8 cellular contexts compared by ENCODE assay signal in the genomic region with DNA sequence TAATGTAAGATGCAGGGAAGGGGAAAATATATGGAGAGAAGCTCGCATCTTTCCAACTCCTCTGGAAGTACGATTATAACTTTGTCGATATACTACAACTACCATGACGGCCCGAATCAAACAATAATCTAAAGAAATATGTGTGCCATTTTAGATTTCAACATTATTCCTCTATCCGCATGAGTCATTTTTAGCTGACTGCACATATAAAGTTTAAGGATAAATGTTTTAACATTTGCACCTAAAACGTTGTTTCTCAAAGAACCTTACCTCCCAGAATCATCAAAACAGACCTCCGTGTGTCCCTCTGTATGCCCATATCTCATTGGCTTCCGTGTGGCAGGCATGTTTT. TPM values are rescaled to one million over a fixed set of nuclear protein-coding genes. Genes with fewer than 3 reads are reported as not detected.
DNase-seq lines count a peak whose midpoint lies in the region; ATAC-seq, FAIRE-seq and TF ChIP-seq lines count a peak whose summit lies in the region.

No MANE protein-coding gene starts in this region.

- WGBS in H9 (ENCODE audit: extremely low coverage, insufficient read length, low lambda C conversion rate): no CpG with 5 or more reads among the region's 9 CpGs
- 1% methylated on average over 9 of the region's 9 CpGs for whole genome bisulfite sequencing in right cardiac atrium
- 1 to 3% (median 2%) methylated on average over 9 of the region's 9 CpGs for WGBS in small intestine, 3 donors

- peak overlapping the region; percentile 95 to 96 for H3K4me3 Mint-ChIP-seq in H9

- H3K23ac ChIP-seq in H9 (ENCODE audit: insufficient read length, low read depth, low read length): no peak overlapping the region

- peaks cover 13% of the 10 kb centered on the region for H3K23me2 ChIP-seq in H9 (ENCODE audit: insufficient read length, low read depth, low read length, poor library complexity, severe bottlenecking)

- no peak overlapping the region for H3K56ac ChIP-seq in H9 (ENCODE audit: insufficient read length, low read depth, low read length)

- no peak overlapping the region for H2BK120ac ChIP-seq in H9 (ENCODE audit: low read depth, low read length, poor library complexity, severe bottlenecking)

- H3K79me1 ChIP-seq in H9 (ENCODE audit: insufficient read depth, low read depth, low read length, poor library complexity, severe bottlenecking): no peaks in the 10 kb centered on the region

- intact Hi-C loops in right cardiac atrium (cut with DNase I): no loop called here

- H3K9ac ChIP-seq in H9 (ENCODE audit: extremely low read depth, insufficient read length, low read length): peak overlapping the region; percentile 99

- H3K4me3 ChIP-seq in right cardiac atrium (ENCODE audit: low read length): peak overlapping the region; percentile 78
- peak overlapping the region; percentile 57 to 82 for H3K4me3 ChIP-seq in small intestine (ENCODE audit: low read depth in 1 of 2, low read length in 2 of 2)

- H3K4me1 Mint-ChIP-seq in H9: peaks cover 58 to 64% of the 10 kb centered on the region in 2 experiments

- no peak overlapping the region for H2AK5ac ChIP-seq in H9 (ENCODE audit: insufficient read length, low read length)

- FAIRE-seq in small intestine (lab: Jason Lieb, UNC): no peak

- H3K9me3 Mint-ChIP-seq in H9: peaks cover 0 to 4% of the 10 kb centered on the region in 2 experiments; a peak in 1 of 5 replicates

- no peak overlapping the region for H2AFZ ChIP-seq in H9 (ENCODE audit: low read length)

- peaks cover 6 to 38% (median 33%) of the 10 kb centered on the region in 3 experiments; a peak in 6 of 7 replicates for H3K36me3 Mint-ChIP-seq in H9 (ENCODE audit: insufficient read depth in 1 of 3, low read depth in 3 of 3)

- no peaks in the 10 kb centered on the region for H3K27me3 ChIP-seq in H9 (ENCODE audit: insufficient read depth, low read length)
- no peaks in the 10 kb centered on the region for H3K27me3 ChIP-seq in right cardiac atrium (ENCODE audit: control insufficient read depth, insufficient read depth)
- no peaks in the 10 kb centered on the region for H3K27me3 ChIP-seq in small intestine (ENCODE audit: control insufficient read depth in 2 of 2, insufficient read depth in 2 of 2, low read length in 2 of 2)

- peak overlapping the region; percentile 56 for H4K5ac ChIP-seq in H9 (ENCODE audit: insufficient read length, low read depth, low read length)

- DNase-seq in H9 (no peak), right cardiac atrium (no peak), small intestine (peak; percentile 4), NCI-H187 (lab: John Stamatoyannopoulos, UW) (no peak), midbrain (lab: John Stamatoyannopoulos, UW) (no peak)

- H2BK20ac ChIP-seq in H9 (ENCODE audit: low read depth, low read length, poor library complexity, severe bottlenecking): no peak overlapping the region

- H2BK5ac ChIP-seq in H9 (ENCODE audit: insufficient read length, low read length): no peak overlapping the region

- TF ChIP-seq CTCF in H9 (conservative IDR thresholded peaks at IDR 0.05) (no peak), VCaP (conservative IDR thresholded peaks at IDR 0.05) (no peak)

- H2BK12ac ChIP-seq in H9 (ENCODE audit: insufficient read length, low read depth, low read length): no peak overlapping the region

- H3K36me3 ChIP-seq in small intestine (ENCODE audit: control insufficient read depth in 2 of 2, insufficient read depth in 2 of 2, low read length in 2 of 2): no peaks in the 10 kb centered on the region

- H3K27ac ChIP-seq in H9 (ENCODE audit: insufficient read length, low read depth, low read length): no peak overlapping the region
- peak overlapping the region; percentile 74 for H3K27ac ChIP-seq in VCaP
- no peak overlapping the region for H3K27ac ChIP-seq in right cardiac atrium (ENCODE audit: low read length)
- peak overlapping the region; percentile 12 to 98 for H3K27ac ChIP-seq in small intestine (ENCODE audit: low read depth in 1 of 2, low read length in 1 of 2)

- H4K8ac ChIP-seq in H9 (replicated peaks; ENCODE audit: insufficient read length, low read depth, low read length): no peak overlapping the region

- no peaks in the 10 kb centered on the region for H4K20me1 ChIP-seq in H9 (ENCODE audit: control insufficient read depth, insufficient read depth, insufficient read length)

- H4K91ac ChIP-seq in H9 (ENCODE audit: insufficient read length, low read depth, low read length): no peak overlapping the region

- H3K18ac ChIP-seq in H9 (ENCODE audit: insufficient read length, low read depth, low read length): peak overlapping the region; percentile 91

- H3K4ac ChIP-seq in H9 (ENCODE audit: low read depth, low read length): no peak overlapping the region

- peak overlapping the region; percentile 93 to 99 (median 98) for H3K27ac Mint-ChIP-seq in H9

- ATAC-seq in right cardiac atrium (no peak), HG02885 (IDR thresholded peaks at IDR 0.05; ENCODE audit: poor library complexity, unreplicated experiment) (no peak), HG02623 (IDR thresholded peaks at IDR 0.05; ENCODE audit: unreplicated experiment) (no peak)

- H3K27me3 Mint-ChIP-seq in H9 (ENCODE audit: low read depth): no peaks in the 10 kb centered on the region

- no peak overlapping the region for H2BK15ac ChIP-seq in H9 (ENCODE audit: low read depth, low read length)

- H3K4me1 ChIP-seq in H9 (ENCODE audit: insufficient read depth, low read length) (no peaks in the 10 kb centered on the region), right cardiac atrium (ENCODE audit: control insufficient read depth, insufficient read depth, low read length) (no peaks in the 10 kb centered on the region), small intestine (ENCODE audit: control insufficient read depth in 2 of 2, insufficient read depth in 1 of 2, low read depth in 1 of 2, low read length in 1 of 2) (peaks cover 0 to 8% of the 10 kb centered on the region in 2 donors)

- peaks cover 18% of the 10 kb centered on the region; the same call in 1 of the 2 replicates for H3K79me2 ChIP-seq in H9 (ENCODE audit: insufficient read depth, low read length)

- peak overlapping the region; percentile 79 for H3K4me2 ChIP-seq in H9 (ENCODE audit: insufficient read depth, insufficient read length, low read length)

- H3K9me3 ChIP-seq in H9 (ENCODE audit: control insufficient read depth, low read depth, low read length) (no peaks in the 10 kb centered on the region), right cardiac atrium (ENCODE audit: control insufficient read depth, low read length) (no peaks in the 10 kb centered on the region), small intestine (ENCODE audit: control insufficient read depth, low read depth) (no peaks in the 10 kb centered on the region)

- H3K14ac ChIP-seq in H9 (ENCODE audit: insufficient read depth, low read length): peak overlapping the region; percentile 93; the same call in 1 of the 2 replicates

- H3T11ph ChIP-seq in H9 (ENCODE audit: low read length): no peak overlapping the region

RNA-seq across cellular contexts. Expression of gene WDHD1, which starts 0.5 kb away (rescaled TPM):
- total RNA-seq in H9 (2021): 83.5 and 93.7 TPM in 2 replicates
- 1 to 10 TPM; 1.5 to 3.4 (median 2.0) TPM for total RNA-seq in right cardiac atrium
- polyA plus RNA-seq in right cardiac atrium: 0.68 TPM
- 1 to 10 TPM in 1 of 3 donors, under 1 TPM in 2; 0.45 to 3.4 (median 0.54) TPM for polyA plus RNA-seq in small intestine

RNA-seq across cellular contexts. Expression of gene SOCS4, which starts 0.6 kb away (rescaled TPM):
- total RNA-seq in H9 (2021) (37.5 and 38.5 TPM in 2 replicates), right cardiac atrium (10 to 100 TPM; 19.7 to 29.7 (median 23.9) TPM)
- polyA plus RNA-seq in right cardiac atrium (5.7 TPM), small intestine (10 to 100 TPM in 1 of 3 donors, 1 to 10 TPM in 2; 4.8 to 11.1 (median 9.8) TPM)

RNA-seq across cellular contexts. Expression of gene MAPK1IP1L, which starts 25.0 kb away (rescaled TPM):
- 133 TPM in 2 replicates for total RNA-seq in H9 (2021)
- total RNA-seq in right cardiac atrium: 10 to 100 TPM; 55.7 to 96.4 (median 68.3) TPM
- 31.4 TPM for polyA plus RNA-seq in right cardiac atrium
- 10 to 100 TPM; 24.3 to 32.0 (median 30.9) TPM for polyA plus RNA-seq in small intestine

Comparison
In these comparisons a context has a peak if more than half of its experiments do, and no peak if none do; other contexts are left out.
1. H3K27ac ChIP-seq: peak in VCaP (single experiment) and small intestine (2 of 2); none in H9 (single experiment) and right cardiac atrium (single experiment).
2. RNA of gene WDHD1, which starts 0.5 kb away (total RNA-seq): 83.5 to 93.7 TPM in H9; 1.5 to 3.4 TPM in right cardiac atrium; every median in the first group is over 10 times any median in the second.